In the genomic region with DNA sequence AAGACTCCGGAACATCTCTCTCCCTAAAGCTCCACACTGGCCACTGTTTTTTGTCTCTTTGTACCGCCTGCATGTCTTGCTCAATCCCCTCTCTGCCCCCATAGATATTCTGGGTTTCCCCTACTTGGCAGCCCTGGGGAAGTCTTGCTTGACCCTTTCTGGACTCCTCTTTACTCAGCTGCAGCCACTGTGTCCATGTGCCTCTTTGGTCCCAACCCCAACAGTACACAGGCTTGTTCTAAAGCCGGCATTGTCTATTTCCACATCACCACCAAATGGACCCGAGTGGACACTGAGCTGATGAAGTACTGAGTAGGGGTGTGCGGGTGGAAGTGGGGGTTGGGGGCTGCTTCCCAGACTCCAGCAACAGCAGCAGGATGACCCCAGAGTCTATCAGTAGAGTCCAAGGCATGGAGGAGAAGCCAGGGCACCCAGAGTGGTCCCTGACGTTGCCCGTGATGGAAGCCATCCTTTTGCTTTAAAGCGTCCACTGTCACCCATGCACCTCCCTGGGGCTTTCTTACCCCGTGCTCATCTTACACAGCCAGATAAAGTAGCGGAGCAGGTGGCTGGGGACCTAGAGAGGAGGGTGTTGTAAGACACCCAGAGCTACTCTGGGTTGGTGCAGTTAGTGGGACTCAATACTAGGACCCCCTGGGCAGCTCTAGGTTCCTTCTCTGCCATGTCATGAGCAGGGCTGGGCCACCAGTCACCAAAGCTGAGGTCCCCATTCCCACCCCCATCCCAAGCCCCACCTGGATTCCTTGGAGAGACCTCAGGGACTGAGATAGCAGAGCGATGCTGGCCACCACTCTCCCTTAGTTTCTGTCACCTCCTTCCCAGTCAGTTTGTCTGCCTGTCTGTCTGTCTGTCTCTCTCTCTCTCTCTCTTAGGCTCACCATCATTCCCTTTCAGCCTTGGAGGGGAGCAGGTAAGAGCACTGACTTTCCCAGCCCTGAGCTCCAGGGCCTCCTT, we compare ENCODE assay signal across 2 cellular contexts.
TF ChIP-seq lines count a peak whose summit lies in the region.

No MANE protein-coding gene starts in this region.

TF ChIP-seq in GM12891, 5 proteins besides CTCF, POLR2A, EP300 and RAD21 (continued from another document):
- no peak for TF ChIP-seq PAX5 (IDR thresholded peaks at IDR 0.05; ENCODE audit: insufficient read depth, low read length, severe bottlenecking)
- no peak for TF ChIP-seq POLR2AphosphoS5 (IDR thresholded peaks at IDR 0.05; ENCODE audit: low read depth, low read length)
- TF ChIP-seq POU2F2 (IDR thresholded peaks at IDR 0.05; ENCODE audit: low read depth, low read length): no peak
TF ChIP-seq in GM12891: peak in this region for 0.

TF ChIP-seq in WTC11, 78 proteins besides CTCF, POLR2A, EP300 and RAD21 (continued from another document):
- TF ChIP-seq, protein P1, sequence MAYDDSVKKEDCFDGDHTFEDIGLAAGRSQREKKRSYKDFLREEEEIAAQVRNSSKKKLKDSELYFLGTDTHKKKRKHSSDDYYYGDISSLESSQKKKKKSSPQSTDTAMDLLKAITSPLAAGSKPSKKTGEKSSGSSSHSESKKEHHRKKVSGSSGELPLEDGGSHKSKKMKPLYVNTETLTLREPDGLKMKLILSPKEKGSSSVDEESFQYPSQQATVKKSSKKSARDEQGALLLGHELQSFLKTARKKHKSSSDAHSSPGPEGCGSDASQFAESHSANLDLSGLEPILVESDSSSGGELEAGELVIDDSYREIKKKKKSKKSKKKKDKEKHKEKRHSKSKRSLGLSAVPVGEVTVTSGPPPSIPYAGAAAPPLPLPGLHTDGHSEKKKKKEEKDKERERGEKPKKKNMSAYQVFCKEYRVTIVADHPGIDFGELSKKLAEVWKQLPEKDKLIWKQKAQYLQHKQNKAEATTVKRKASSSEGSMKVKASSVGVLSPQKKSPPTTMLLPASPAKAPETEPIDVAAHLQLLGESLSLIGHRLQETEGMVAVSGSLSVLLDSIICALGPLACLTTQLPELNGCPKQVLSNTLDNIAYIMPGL (CRISPR knock-in tag; IDR thresholded peaks at IDR 0.05): no peak
- TF ChIP-seq, protein P2, sequence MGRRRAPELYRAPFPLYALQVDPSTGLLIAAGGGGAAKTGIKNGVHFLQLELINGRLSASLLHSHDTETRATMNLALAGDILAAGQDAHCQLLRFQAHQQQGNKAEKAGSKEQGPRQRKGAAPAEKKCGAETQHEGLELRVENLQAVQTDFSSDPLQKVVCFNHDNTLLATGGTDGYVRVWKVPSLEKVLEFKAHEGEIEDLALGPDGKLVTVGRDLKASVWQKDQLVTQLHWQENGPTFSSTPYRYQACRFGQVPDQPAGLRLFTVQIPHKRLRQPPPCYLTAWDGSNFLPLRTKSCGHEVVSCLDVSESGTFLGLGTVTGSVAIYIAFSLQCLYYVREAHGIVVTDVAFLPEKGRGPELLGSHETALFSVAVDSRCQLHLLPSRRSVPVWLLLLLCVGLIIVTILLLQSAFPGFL (CRISPR knock-in tag; IDR thresholded peaks at IDR 0.05; ENCODE audit: borderline replicate concordance): no peak
- TF ChIP-seq, protein P3, sequence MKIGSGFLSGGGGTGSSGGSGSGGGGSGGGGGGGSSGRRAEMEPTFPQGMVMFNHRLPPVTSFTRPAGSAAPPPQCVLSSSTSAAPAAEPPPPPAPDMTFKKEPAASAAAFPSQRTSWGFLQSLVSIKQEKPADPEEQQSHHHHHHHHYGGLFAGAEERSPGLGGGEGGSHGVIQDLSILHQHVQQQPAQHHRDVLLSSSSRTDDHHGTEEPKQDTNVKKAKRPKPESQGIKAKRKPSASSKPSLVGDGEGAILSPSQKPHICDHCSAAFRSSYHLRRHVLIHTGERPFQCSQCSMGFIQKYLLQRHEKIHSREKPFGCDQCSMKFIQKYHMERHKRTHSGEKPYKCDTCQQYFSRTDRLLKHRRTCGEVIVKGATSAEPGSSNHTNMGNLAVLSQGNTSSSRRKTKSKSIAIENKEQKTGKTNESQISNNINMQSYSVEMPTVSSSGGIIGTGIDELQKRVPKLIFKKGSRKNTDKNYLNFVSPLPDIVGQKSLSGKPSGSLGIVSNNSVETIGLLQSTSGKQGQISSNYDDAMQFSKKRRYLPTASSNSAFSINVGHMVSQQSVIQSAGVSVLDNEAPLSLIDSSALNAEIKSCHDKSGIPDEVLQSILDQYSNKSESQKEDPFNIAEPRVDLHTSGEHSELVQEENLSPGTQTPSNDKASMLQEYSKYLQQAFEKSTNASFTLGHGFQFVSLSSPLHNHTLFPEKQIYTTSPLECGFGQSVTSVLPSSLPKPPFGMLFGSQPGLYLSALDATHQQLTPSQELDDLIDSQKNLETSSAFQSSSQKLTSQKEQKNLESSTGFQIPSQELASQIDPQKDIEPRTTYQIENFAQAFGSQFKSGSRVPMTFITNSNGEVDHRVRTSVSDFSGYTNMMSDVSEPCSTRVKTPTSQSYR (CRISPR knock-in tag; IDR thresholded peaks at IDR 0.05): no peak
- TF ChIP-seq JAZF1 (CRISPR knock-in tag; IDR thresholded peaks at IDR 0.05) (no peak), HMGA2 (CRISPR knock-in tag; IDR thresholded peaks at IDR 0.05) (no peak), GABPB1 (CRISPR knock-in tag; IDR thresholded peaks at IDR 0.05) (no peak)
- TF ChIP-seq, protein P4, sequence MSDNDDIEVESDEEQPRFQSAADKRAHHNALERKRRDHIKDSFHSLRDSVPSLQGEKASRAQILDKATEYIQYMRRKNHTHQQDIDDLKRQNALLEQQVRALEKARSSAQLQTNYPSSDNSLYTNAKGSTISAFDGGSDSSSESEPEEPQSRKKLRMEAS (CRISPR knock-in tag; IDR thresholded peaks at IDR 0.05): no peak
- TF ChIP-seq, protein P5, sequence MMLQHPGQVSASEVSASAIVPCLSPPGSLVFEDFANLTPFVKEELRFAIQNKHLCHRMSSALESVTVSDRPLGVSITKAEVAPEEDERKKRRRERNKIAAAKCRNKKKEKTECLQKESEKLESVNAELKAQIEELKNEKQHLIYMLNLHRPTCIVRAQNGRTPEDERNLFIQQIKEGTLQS (CRISPR knock-in tag; conservative IDR thresholded peaks at IDR 0.05): no peak
